In the genomic region with DNA sequence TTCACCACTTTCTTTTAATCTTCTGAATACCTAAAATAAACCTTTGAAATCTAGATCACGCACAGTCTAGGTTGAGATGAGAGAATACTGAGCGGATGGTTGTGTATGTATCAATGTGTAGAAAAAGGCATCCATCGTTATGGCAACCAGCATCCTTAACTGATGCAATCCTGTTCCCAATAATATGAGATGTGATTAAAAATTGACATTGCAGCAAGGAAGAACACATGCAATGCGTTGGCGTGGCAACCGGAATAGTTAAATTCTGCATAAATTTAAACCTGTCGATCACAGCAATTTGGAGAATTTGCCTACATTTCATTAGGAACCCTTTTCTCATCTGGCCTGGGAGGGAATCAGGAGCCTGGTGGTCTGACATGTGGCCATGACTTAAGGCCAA, we compare ENCODE assay signal across 19 cellular contexts. TPM values are rescaled to one million over a fixed set of nuclear protein-coding genes. Genes with fewer than 3 reads are reported as not detected.
A peak's percentile ranks its signal among the peaks of the same experiment; 100 is the strongest.
DNase-seq lines count a peak whose midpoint lies in the region; ATAC-seq, FAIRE-seq and TF ChIP-seq lines count a peak whose summit lies in the region.
"Had no signal": no experiment of that assay in that cellular context is flagged by ENCODE, and none has a peak within 500 bp of the region (broad histone marks: within the 10 kb centered on the region; RNA-seq: fewer than 3 reads in every experiment).

No MANE protein-coding gene starts in this region.

- peak; percentile 92 for FAIRE-seq in HTR-8/SVneo (lab: Jason Lieb, UNC)
- FAIRE-seq: GM19239 had no signal

- no peak overlapping the region for H3K4me2 ChIP-seq in Karpas-422 (ENCODE audit: low read depth, low read length, poor library complexity, severe bottlenecking)

- peaks cover 0 to 4% of the 10 kb centered on the region in 2 donors for H3K4me1 ChIP-seq in naive thymus-derived CD4-positive, alpha-beta T cell (ENCODE audit: control insufficient read depth in 2 of 2, insufficient read depth in 2 of 2, low read length in 2 of 2)
- H3K4me1 ChIP-seq in stomach = peaks cover 9 to 18% (median 16%) of the 10 kb centered on the region in 4 donors
- H3K4me1 ChIP-seq in Karpas-422 (ENCODE audit: low read length) = no peaks in the 10 kb centered on the region

- TF ChIP-seq CTCF in progenitor cell of endocrine pancreas (IDR thresholded peaks at IDR 0.05; ENCODE audit: unreplicated experiment) (no peak), stomach (IDR thresholded peaks at IDR 0.05) (no peak)

- H2AFZ ChIP-seq in Karpas-422 (ENCODE audit: low read length) = no peak overlapping the region

- H3K79me2 ChIP-seq in Karpas-422 (ENCODE audit: low read length) = no peaks in the 10 kb centered on the region

- H4K20me1 ChIP-seq in Karpas-422 (ENCODE audit: insufficient read depth, low read depth, low read length) = no peaks in the 10 kb centered on the region

- H3K36me3 ChIP-seq in naive thymus-derived CD4-positive, alpha-beta T cell (ENCODE audit: control insufficient read depth in 2 of 3, insufficient read depth in 3 of 3, low read length in 3 of 3) = no peaks in the 10 kb centered on the region
- H3K36me3 ChIP-seq in stomach = no peaks in the 10 kb centered on the region
- no peaks in the 10 kb centered on the region for H3K36me3 ChIP-seq in Karpas-422 (ENCODE audit: insufficient read depth, low read length)
- H3K36me3 ChIP-seq: SJSA1 had no signal

- H3K27me3 Mint-ChIP-seq in T-helper 1 cell treated with Interleukin-12 subunit alpha and Interleukin-12 subunit beta and Interleukin-4 antibody, amounts not matched to agents 30 μg/mL and 1 μg/mL, for 36 hours (ENCODE audit: low read depth) = peaks cover 45% of the 10 kb centered on the region
- H3K27me3 Mint-ChIP-seq in naive thymus-derived CD4-positive, alpha-beta T cell = peaks cover 28 to 58% (median 43%) of the 10 kb centered on the region in 5 donors
- peaks cover 32% of the 10 kb centered on the region for H3K27me3 Mint-ChIP-seq in progenitor cell of endocrine pancreas

- H3K4me1 Mint-ChIP-seq in T-helper 1 cell treated with Interleukin-12 subunit alpha and Interleukin-12 subunit beta and Interleukin-4 antibody, amounts not matched to agents 30 μg/mL and 1 μg/mL, for 36 hours (ENCODE audit: low read depth) = peaks cover 6% of the 10 kb centered on the region
- H3K4me1 Mint-ChIP-seq in naive thymus-derived CD4-positive, alpha-beta T cell = peaks cover 0 to 12% (median 7%) of the 10 kb centered on the region in 7 donors
- H3K4me1 Mint-ChIP-seq in progenitor cell of endocrine pancreas (ENCODE audit: low read depth) = no peaks in the 10 kb centered on the region

- intact Hi-C loops in naive thymus-derived CD4-positive, alpha-beta T cell (cut with micrococcal nuclease) = no loop called here
- intact Hi-C loops in stomach (cut with DNase I; ENCODE audit: low total_unique reads) = no loop called here

- H3K27me3 ChIP-seq in naive thymus-derived CD4-positive, alpha-beta T cell (ENCODE audit: control insufficient read depth in 2 of 2, insufficient read depth in 2 of 2, low read length in 2 of 2) = peaks cover 0 to 5% of the 10 kb centered on the region in 2 donors
- H3K27me3 ChIP-seq in stomach = peaks cover 0 to 40% (median 15%) of the 10 kb centered on the region in 3 donors
- H3K27me3 ChIP-seq in Karpas-422 (ENCODE audit: low read length) = no peaks in the 10 kb centered on the region

- no peak overlapping the region for H3K27ac Mint-ChIP-seq in T-helper 1 cell treated with Interleukin-12 subunit alpha and Interleukin-12 subunit beta and Interleukin-4 antibody, amounts not matched to agents 30 μg/mL and 1 μg/mL, for 36 hours
- no peak overlapping the region for H3K27ac Mint-ChIP-seq in naive thymus-derived CD4-positive, alpha-beta T cell
- H3K27ac Mint-ChIP-seq in progenitor cell of endocrine pancreas = no peak overlapping the region

- WGBS in stomach, 5 donors = 91 to 93% (median 92%) methylated on average over 7 of the region's 7 CpGs

- no peaks in the 10 kb centered on the region for H3K9me2 ChIP-seq in Karpas-422 (replicated peaks; ENCODE audit: insufficient read depth, low read length)

- no peaks in the 10 kb centered on the region for H3K9me3 ChIP-seq in naive thymus-derived CD4-positive, alpha-beta T cell (ENCODE audit: control insufficient read depth in 2 of 3, low read length in 3 of 3)
- H3K9me3 ChIP-seq in stomach (no peaks in the 10 kb centered on the region), Karpas-422 (ENCODE audit: low read length) (no peaks in the 10 kb centered on the region)

- no peak for TF ChIP-seq EP300 in stomach (IDR thresholded peaks at IDR 0.05)

- no peaks in the 10 kb centered on the region for H3K36me3 Mint-ChIP-seq in T-helper 1 cell treated with Interleukin-12 subunit alpha and Interleukin-12 subunit beta and Interleukin-4 antibody, amounts not matched to agents 30 μg/mL and 1 μg/mL, for 36 hours (ENCODE audit: low read depth)
- H3K36me3 Mint-ChIP-seq in naive thymus-derived CD4-positive, alpha-beta T cell = peaks cover 0 to 4% (median 0%) of the 10 kb centered on the region in 5 donors
- H3K36me3 Mint-ChIP-seq in progenitor cell of endocrine pancreas (ENCODE audit: insufficient read depth) = no peaks in the 10 kb centered on the region

- H3K9ac ChIP-seq in Karpas-422 (ENCODE audit: low read length) = no peak overlapping the region

- H3K27ac ChIP-seq in naive thymus-derived CD4-positive, alpha-beta T cell (ENCODE audit: low read depth, low read length) = no peak overlapping the region
- H3K27ac ChIP-seq in stomach (no peak overlapping the region), Karpas-422 (ENCODE audit: low read length) (no peak overlapping the region)
- H3K27ac ChIP-seq: SJSA1 had no signal

- CTCF ChIA-PET in naive thymus-derived CD4-positive, alpha-beta T cell (lab: Charles Lee) = no interaction called here

- POLR2A ChIA-PET in naive thymus-derived CD4-positive, alpha-beta T cell (lab: Charles Lee) = no interaction called here

- no peak for TF ChIP-seq POLR2A in stomach (IDR thresholded peaks at IDR 0.05)

- peak overlapping the region; percentile 45 for H3K4me3 Mint-ChIP-seq in T-helper 1 cell treated with Interleukin-12 subunit alpha and Interleukin-12 subunit beta and Interleukin-4 antibody, amounts not matched to agents 30 μg/mL and 1 μg/mL, for 36 hours
- peak overlapping the region in 8 of 10 donors; percentile 4 to 85 (median 32) for H3K4me3 Mint-ChIP-seq in naive thymus-derived CD4-positive, alpha-beta T cell
- peak overlapping the region; percentile 25 for H3K4me3 Mint-ChIP-seq in progenitor cell of endocrine pancreas (ENCODE audit: low read depth)

- H3K4me3 ChIP-seq in naive thymus-derived CD4-positive, alpha-beta T cell (ENCODE audit: low read length) = no peak overlapping the region
- H3K4me3 ChIP-seq in stomach (no peak overlapping the region), Karpas-422 (ENCODE audit: low read length) (no peak overlapping the region)
- H3K4me3 ChIP-seq: SJSA1 had no signal

- DNase-seq in T-helper 1 cell = no peak
- no peak for DNase-seq in HTR-8/SVneo (ENCODE audit: insufficient read length, low spot score)
- no peak for DNase-seq in naive thymus-derived CD4-positive, alpha-beta T cell
- DNase-seq in progenitor cell of endocrine pancreas (ENCODE audit: low spot score, unreplicated experiment) = no peak
- DNase-seq in stomach = no peak
- no peak for DNase-seq in Karpas-422
- DNase-seq: C1 segment of cervical spinal cord, EL, H7, NCI-H187, NCI-H2171, NCI-H446 treated with DMSO at 0.1 percent for 48 hours, NCI-H774 had no signal

- ATAC-seq in naive thymus-derived CD4-positive, alpha-beta T cell = no peak
- no peak for ATAC-seq in GM18907 (IDR thresholded peaks at IDR 0.05; ENCODE audit: unreplicated experiment)

- no peaks in the 10 kb centered on the region for H3K9me3 Mint-ChIP-seq in T-helper 1 cell treated with Interleukin-12 subunit alpha and Interleukin-12 subunit beta and Interleukin-4 antibody, amounts not matched to agents 30 μg/mL and 1 μg/mL, for 36 hours
- H3K9me3 Mint-ChIP-seq in naive thymus-derived CD4-positive, alpha-beta T cell = peaks cover 0 to 2% (median 0%) of the 10 kb centered on the region in 11 donors
- H3K9me3 Mint-ChIP-seq in progenitor cell of endocrine pancreas (ENCODE audit: low read depth) = no peaks in the 10 kb centered on the region

RNA-seq across cellular contexts. Expression of a gene that starts 1.3 kb away (rescaled TPM):
- total RNA-seq in naive thymus-derived CD4-positive, alpha-beta T cell = 10 to 100 TPM in 4 of 5 experiments, 1 to 10 TPM in 1; 8.6 to 24.7 (median 16.2) TPM
- 1 to 10 TPM in 1 of 2 donors, under 1 TPM in 1; 0.74 to 2.3 TPM for polyA plus RNA-seq in naive thymus-derived CD4-positive, alpha-beta T cell
- total RNA-seq in progenitor cell of endocrine pancreas = 42.8 and 45.7 TPM in 2 replicates
- 10 to 100 TPM in 3 of 5 donors, 1 to 10 TPM in 2; 8.2 to 28.7 (median 18.4) TPM for total RNA-seq in stomach
- polyA plus RNA-seq in stomach = 1 to 10 TPM in 2 of 3 donors, under 1 TPM in 1; 0.76 to 6.5 (median 1.7) TPM
- 15.5 and 31.2 TPM in 2 replicates for total RNA-seq in Karpas-422 (2014; rRNA removed; shearing (Covaris generic); ENCODE audit: low replicate concordance)
- total RNA-seq: SJSA1 had no signal

RNA-seq across cellular contexts. Expression of a gene that starts 48.5 kb away (rescaled TPM):
- 100 to 1,000 TPM; 168 to 291 (median 239) TPM for total RNA-seq in naive thymus-derived CD4-positive, alpha-beta T cell
- 10 to 100 TPM; 46.6 to 52.8 TPM for polyA plus RNA-seq in naive thymus-derived CD4-positive, alpha-beta T cell
- total RNA-seq in progenitor cell of endocrine pancreas = 369 and 381 TPM in 2 replicates
- total RNA-seq in stomach = 100 to 1,000 TPM in 1 of 5 donors, 10 to 100 TPM in 4; 22.8 to 109 (median 71.0) TPM
- polyA plus RNA-seq in stomach = 10 to 100 TPM; 38.7 to 72.1 (median 46.7) TPM
- total RNA-seq in Karpas-422 (2014; rRNA removed; shearing (Covaris generic); ENCODE audit: low replicate concordance) = 61.4 and 69.9 TPM in 2 replicates

RNA-seq across cellular contexts. Expression of a gene that starts 52.6 kb away (rescaled TPM):
- 1 to 10 TPM in 3 of 5 experiments, under 1 TPM in 2; 0.48 to 2.6 (median 1.9) TPM for total RNA-seq in naive thymus-derived CD4-positive, alpha-beta T cell
- polyA plus RNA-seq in naive thymus-derived CD4-positive, alpha-beta T cell = not detected
- total RNA-seq in progenitor cell of endocrine pancreas (8.7 and 8.9 TPM in 2 replicates), stomach (100 to 1,000 TPM in 1 of 5 donors, 10 to 100 TPM in 4; 21.7 to 118 (median 51.4) TPM)
- 10 to 100 TPM in 2 of 3 donors, 1 to 10 TPM in 1; 2.1 to 19.2 (median 15.3) TPM for polyA plus RNA-seq in stomach
- total RNA-seq in Karpas-422 (2014; rRNA removed; shearing (Covaris generic); ENCODE audit: low replicate concordance) = 0.43 TPM in 1 of 2 replicates, not detected in the other
- total RNA-seq: A172, H7, LHCN-M2, SJSA1 had no signal
